Comparison of ENCODE assay signal across 16 cellular contexts in the genomic region with DNA sequence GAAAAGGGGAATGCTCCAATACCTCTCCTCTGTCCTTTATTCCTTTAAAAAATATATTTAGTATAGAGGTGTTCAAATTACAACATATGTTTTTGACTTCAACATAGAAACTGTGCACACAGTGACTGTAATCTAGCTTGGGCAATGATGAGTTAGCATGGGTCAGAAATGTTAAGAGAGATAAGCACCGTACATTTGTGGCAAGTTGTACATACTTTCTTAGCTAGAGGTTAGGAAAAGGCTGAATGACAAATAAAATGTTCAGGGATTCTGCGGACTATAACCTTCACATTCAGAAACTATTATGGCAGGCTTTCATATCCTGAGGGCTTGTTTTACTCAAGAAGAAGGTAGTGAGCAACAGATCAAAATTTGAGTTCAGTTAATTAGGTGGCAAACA.
DNase-seq lines count a peak whose midpoint lies in the region; TF ChIP-seq lines count a peak whose summit lies in the region.
"Had no signal": no experiment of that assay in that cellular context is flagged by ENCODE, and none has a peak within 500 bp of the region (broad histone marks: within the 10 kb centered on the region; RNA-seq: fewer than 3 reads in every experiment).

No MANE protein-coding gene starts in this region.

- peak; percentile 86 for DNase-seq in NCI-H226
- peak; percentile 9 to 62 for DNase-seq in trophoblast cell
- DNase-seq in NCI-H1092 (lab: John Stamatoyannopoulos, UW), result no peak
- DNase-seq in NCI-H748 treated with DMSO at 0.1 percent for 48 hours (lab: John Stamatoyannopoulos, UW), result no peak
- no peak for DNase-seq in G401 (ENCODE audit: low spot score)
- DNase-seq: C1 segment of cervical spinal cord; Calu3; CD4-positive, alpha-beta memory T cell; COR-L47; DMS153; DND-41; GDM1; GM23248; H9 had no signal

- no peaks in the 10 kb centered on the region for H3K4me1 ChIP-seq in trophoblast cell (ENCODE audit: control insufficient read depth in 1 of 2, insufficient read depth in 2 of 2, low read length in 2 of 2)

- no peaks in the 10 kb centered on the region for H3K9me3 ChIP-seq in SU-DHL-6 (ENCODE audit: insufficient read depth, low read length)
- peaks cover 2% of the 10 kb centered on the region for H3K9me3 ChIP-seq in trophoblast cell (ENCODE audit: insufficient read depth, low read depth, low read length)

- in situ Hi-C loops in G401 (cut with HindIII; ENCODE audit: low sequenced_read_pairs), result no loop called here

- H3K23ac ChIP-seq in trophoblast cell (ENCODE audit: low read length), result no peak overlapping the region

- H2AK5ac ChIP-seq in trophoblast cell (ENCODE audit: low read length), result no peak overlapping the region

- H3K4me3 ChIP-seq in SU-DHL-6 (ENCODE audit: insufficient read depth, low read length, poor library complexity, severe bottlenecking), result no peak overlapping the region
- no peak overlapping the region for H3K4me3 ChIP-seq in trophoblast cell (ENCODE audit: low read depth, low read length)
- H3K4me3 ChIP-seq: GM12878, GM23248 had no signal

- H2AFZ ChIP-seq in SU-DHL-6 (ENCODE audit: low read depth, low read length, severe bottlenecking), result peak overlapping the region; percentile 16
- H2AFZ ChIP-seq in trophoblast cell (ENCODE audit: insufficient read depth, low read length, poor library complexity), result no peak overlapping the region
- H2AFZ ChIP-seq: GM23248 had no signal

- H3K14ac ChIP-seq in trophoblast cell (ENCODE audit: low read length), result no peak overlapping the region

- no peaks in the 10 kb centered on the region for H3F3A ChIP-seq in SU-DHL-6 (ENCODE audit: insufficient read depth)

- H3K27ac ChIP-seq in SU-DHL-6 (ENCODE audit: low read depth, low read length), result no peak overlapping the region
- H3K27ac ChIP-seq in trophoblast cell (ENCODE audit: low read depth, low read length), result no peak overlapping the region
- H3K27ac ChIP-seq: GM23248 had no signal

- H4K12ac ChIP-seq in trophoblast cell (ENCODE audit: low read depth, low read length), result no peak overlapping the region

- H3K9ac ChIP-seq in SU-DHL-6 (ENCODE audit: low read length), result no peak overlapping the region
- no peak overlapping the region for H3K9ac ChIP-seq in trophoblast cell (ENCODE audit: low read length)
- H3K9ac ChIP-seq: GM23248 had no signal

- H3K4me2 ChIP-seq in SU-DHL-6 (ENCODE audit: low read depth, low read length, poor library complexity, severe bottlenecking) (no peak overlapping the region), trophoblast cell (ENCODE audit: low read length) (no peak overlapping the region)

- no peak overlapping the region for H3K4ac ChIP-seq in trophoblast cell (ENCODE audit: low read depth, low read length)

- no peak overlapping the region for H3K18ac ChIP-seq in trophoblast cell (ENCODE audit: low read length)

- no peaks in the 10 kb centered on the region for H3K9me2 ChIP-seq in SU-DHL-6 (replicated peaks; ENCODE audit: insufficient read depth, low read length)

- no peaks in the 10 kb centered on the region for H4K20me1 ChIP-seq in SU-DHL-6 (ENCODE audit: low read depth, low read length)

- no peak for TF ChIP-seq CTCF in SU-DHL-6 (IDR thresholded peaks at IDR 0.05; ENCODE audit: insufficient read depth, low read length, poor library complexity, severe bottlenecking)

- H4K91ac ChIP-seq in trophoblast cell (ENCODE audit: low read depth, low read length), result no peak overlapping the region

- H3K79me2 ChIP-seq in SU-DHL-6 (ENCODE audit: insufficient read depth, low read length) (no peaks in the 10 kb centered on the region), trophoblast cell (ENCODE audit: control insufficient read depth, insufficient read depth, low read length, poor library complexity) (no peaks in the 10 kb centered on the region)

- H2BK5ac ChIP-seq in trophoblast cell (ENCODE audit: low read depth, low read length, poor library complexity), result no peak overlapping the region

- H3K27me3 ChIP-seq in SU-DHL-6 (ENCODE audit: low read length) (no peaks in the 10 kb centered on the region), trophoblast cell (ENCODE audit: insufficient read depth, low read length) (no peaks in the 10 kb centered on the region)

- WGBS in trophoblast cell (ENCODE audit: extremely low coverage, insufficient coverage, insufficient read length), result no CpG with 5 or more reads among the region's 2 CpGs

- H3K36me3 ChIP-seq in SU-DHL-6 (ENCODE audit: low read length) (no peaks in the 10 kb centered on the region), trophoblast cell (ENCODE audit: control insufficient read depth in 1 of 2, insufficient read depth in 2 of 2, low read length in 2 of 2) (no peaks in the 10 kb centered on the region)

- H4K8ac ChIP-seq in trophoblast cell (ENCODE audit: low read depth, low read length), result no peak overlapping the region

- H3K79me1 ChIP-seq in trophoblast cell (ENCODE audit: low read length), result no peaks in the 10 kb centered on the region

- no peak overlapping the region for H2BK120ac ChIP-seq in trophoblast cell (ENCODE audit: insufficient read depth, low read length, poor library complexity)

- H2BK12ac ChIP-seq in trophoblast cell (ENCODE audit: low read length), result no peak overlapping the region

Comparison
In these comparisons a context has a peak if more than half of its experiments do, and no peak if none do; other contexts are left out.
1. DNase-seq: peak in NCI-H226 (single experiment) and trophoblast cell (2 of 2); none in NCI-H1092 (single experiment), NCI-H748 treated with DMSO at 0.1 percent for 48 hours (single experiment) and G401 (single experiment).